In the genomic region with DNA sequence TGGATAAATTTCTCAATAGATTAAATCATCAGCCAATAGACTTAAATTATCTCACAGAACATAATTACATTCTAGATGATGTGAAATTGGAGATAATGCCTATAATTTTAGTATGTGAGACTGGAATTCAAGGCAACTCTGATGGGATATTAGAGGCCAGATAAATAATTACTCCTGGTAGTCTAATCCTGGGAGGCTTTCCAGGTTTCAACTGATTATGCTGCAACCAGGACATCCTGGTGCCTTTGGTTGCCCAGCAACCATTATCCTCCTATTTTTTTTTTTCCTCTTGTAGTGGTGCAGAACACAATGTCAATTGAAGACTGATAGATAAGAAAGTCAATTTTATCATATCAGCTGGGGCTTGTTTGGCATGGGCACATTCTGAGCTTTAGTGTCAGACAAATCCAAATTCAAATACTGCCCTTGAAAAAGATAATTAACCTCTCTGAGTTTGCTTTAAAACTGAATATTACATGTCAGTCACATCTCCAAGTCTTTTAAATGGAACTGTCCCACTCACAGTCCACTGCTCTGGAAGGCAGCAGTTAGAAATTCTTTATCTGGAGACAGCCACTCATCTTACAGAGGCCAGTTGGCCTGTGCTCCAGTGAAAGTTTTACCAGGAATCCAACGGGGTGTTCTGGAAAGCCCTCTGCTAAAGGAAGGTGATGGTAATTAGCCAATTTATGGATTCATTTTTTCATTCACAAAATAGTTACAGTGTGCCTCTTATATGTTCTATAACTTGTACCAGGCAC, we compare ENCODE assay signal across 26 cellular contexts.
A peak's percentile ranks its signal among the peaks of the same experiment; 100 is the strongest.
DNase-seq lines count a peak whose midpoint lies in the region; ATAC-seq and TF ChIP-seq lines count a peak whose summit lies in the region.
"Had no signal": no experiment of that assay in that cellular context is flagged by ENCODE, and none has a peak within 500 bp of the region (broad histone marks: within the 10 kb centered on the region; RNA-seq: fewer than 3 reads in every experiment).

No MANE protein-coding gene starts in this region.

- H3K9me3 Mint-ChIP-seq in activated CD8-positive, alpha-beta memory T cell treated with anti-CD3 and anti-CD28 coated beads, Interleukin-2, amount 10 ng/mL, durations not matched to agents 7 days and 5 days (ENCODE audit: low read depth) = peaks cover 2% of the 10 kb centered on the region

- no peak for TF ChIP-seq CTCF in adrenal gland (IDR thresholded peaks at IDR 0.05)

- intact Hi-C loops in adrenal gland (cut with DNase I) = no loop called here

- H3K4me3 ChIP-seq in adrenal gland = no peak overlapping the region
- H3K4me3 ChIP-seq: ascending aorta, BLaER1, SK-N-MC, spleen, upper lobe of right lung had no signal

- H3K9me3 ChIP-seq in adrenal gland (replicated peaks in 1 of 3) = no peaks in the 10 kb centered on the region
- H3K9me3 ChIP-seq: ascending aorta, neutrophil, spleen, upper lobe of right lung had no signal

- no peaks in the 10 kb centered on the region for H3K36me3 ChIP-seq in adrenal gland (replicated peaks in 1 of 2)
- H3K36me3 ChIP-seq: ascending aorta, BLaER1, neutrophil, spleen, upper lobe of right lung had no signal

- peak; percentile 62 for DNase-seq in NCI-H82 (lab: John Stamatoyannopoulos, UW)
- DNase-seq in NCI-H82 treated with DMSO at 0.1 percent for 48 hours (lab: John Stamatoyannopoulos, UW; ENCODE audit: unreplicated experiment) = no peak
- DNase-seq in NCI-H748 (lab: John Stamatoyannopoulos, UW; ENCODE audit: unreplicated experiment) = peak; percentile 62
- peak; percentile 24 for DNase-seq in fibroblast of gingiva (ENCODE audit: low read depth)
- no peak for DNase-seq in SW480 (ENCODE audit: low spot score)
- no peak for DNase-seq in adrenal gland
- no peak for DNase-seq in NCI-H524 treated with DMSO at 0.1 percent for 48 hours (lab: John Stamatoyannopoulos, UW)
- no peak for DNase-seq in activated CD8-positive, alpha-beta memory T cell treated with anti-CD3 and anti-CD28 coated beads, Interleukin-2, amount 10 ng/mL, durations not matched to agents 7 days and 5 days
- DNase-seq: GDM1; head of caudate nucleus; NCI-H1092 treated with DMSO at 0.1 percent for 48 hours; NCI-H2107; NCI-H526 treated with DMSO at 0.1 percent for 48 hours; RPMI8226; spleen; stimulated activated CD4-positive, alpha-beta T cell treated with anti-CD3 and anti-CD28 coated beads, Interleukin-2, amount 100 ng/mL, for 48 hours; upper lobe of right lung had no signal

- CTCF ChIA-PET in activated CD8-positive, alpha-beta memory T cell treated with anti-CD3 and anti-CD28 coated beads, Interleukin-2, amount 10 ng/mL, durations not matched to agents 7 days and 5 days (lab: Charles Lee) = no interaction called here

- WGBS in adrenal gland, 4 donors = 33 to 62% (median 48%) methylated on average over 1 of the region's 1 CpG

- no peaks in the 10 kb centered on the region for H3K27me3 ChIP-seq in adrenal gland
- H3K27me3 ChIP-seq: ascending aorta, BLaER1, neutrophil, spleen, upper lobe of right lung had no signal

- H3K27me3 Mint-ChIP-seq in activated CD8-positive, alpha-beta memory T cell treated with anti-CD3 and anti-CD28 coated beads, Interleukin-2, amount 10 ng/mL, durations not matched to agents 7 days and 5 days = no peaks in the 10 kb centered on the region
- H3K27me3 Mint-ChIP-seq: central memory CD8-positive, alpha-beta T cell had no signal

- no peaks in the 10 kb centered on the region for H3K4me1 Mint-ChIP-seq in activated CD8-positive, alpha-beta memory T cell treated with anti-CD3 and anti-CD28 coated beads, Interleukin-2, amount 10 ng/mL, durations not matched to agents 7 days and 5 days
- H3K4me1 Mint-ChIP-seq: activated T-helper 17 cell treated with anti-CD3 and anti-CD28 coated beads, Interleukin-2, amount 50 U/mL, for 72 hours; central memory CD8-positive, alpha-beta T cell; memory B cell; stimulated activated effector memory CD8-positive, alpha-beta T cell treated with anti-CD3 and anti-CD28 coated beads, Interleukin-12 subunit alpha, Interleukin-12 subunit beta, amount 100 ng/mL, for 72 hours had no signal

- H3K27ac ChIP-seq in adrenal gland = no peak overlapping the region
- H3K27ac ChIP-seq: ascending aorta, BLaER1, neutrophil, SK-N-MC, spleen, upper lobe of right lung had no signal

- no peaks in the 10 kb centered on the region for H3K36me3 Mint-ChIP-seq in activated CD8-positive, alpha-beta memory T cell treated with anti-CD3 and anti-CD28 coated beads, Interleukin-2, amount 10 ng/mL, durations not matched to agents 7 days and 5 days
- H3K36me3 Mint-ChIP-seq: activated naive CD4-positive, alpha-beta T cell treated with anti-CD3 and anti-CD28 coated beads, Interleukin-2, amount 50 U/mL, for 72 hours; memory B cell; stimulated activated effector memory CD8-positive, alpha-beta T cell treated with anti-CD3 and anti-CD28 coated beads, Interleukin-12 subunit alpha, Interleukin-12 subunit beta, amount 100 ng/mL, for 72 hours had no signal

- H3K27ac Mint-ChIP-seq in activated CD8-positive, alpha-beta memory T cell treated with anti-CD3 and anti-CD28 coated beads, Interleukin-2, amount 10 ng/mL, durations not matched to agents 7 days and 5 days = no peak overlapping the region
- H3K27ac Mint-ChIP-seq: activated naive CD4-positive, alpha-beta T cell treated with anti-CD3 and anti-CD28 coated beads, Interleukin-2, amount 50 U/mL, for 72 hours; activated T-helper 17 cell treated with anti-CD3 and anti-CD28 coated beads, Interleukin-2, amount 50 U/mL, for 72 hours; memory B cell; stimulated activated effector memory CD8-positive, alpha-beta T cell treated with anti-CD3 and anti-CD28 coated beads, Interleukin-12 subunit alpha, Interleukin-12 subunit beta, amount 100 ng/mL, for 72 hours had no signal

- H3K4me3 Mint-ChIP-seq in activated CD8-positive, alpha-beta memory T cell treated with anti-CD3 and anti-CD28 coated beads, Interleukin-2, amount 10 ng/mL, durations not matched to agents 7 days and 5 days = no peak overlapping the region
- H3K4me3 Mint-ChIP-seq: activated T-helper 17 cell treated with anti-CD3 and anti-CD28 coated beads, Interleukin-2, amount 50 U/mL, for 72 hours; central memory CD8-positive, alpha-beta T cell; memory B cell; stimulated activated effector memory CD8-positive, alpha-beta T cell treated with anti-CD3 and anti-CD28 coated beads, Interleukin-12 subunit alpha, Interleukin-12 subunit beta, amount 100 ng/mL, for 72 hours had no signal

- no peak for ATAC-seq in activated CD8-positive, alpha-beta memory T cell treated with anti-CD3 and anti-CD28 coated beads, Interleukin-2, amount 10 ng/mL, durations not matched to agents 7 days and 5 days
- ATAC-seq: activated naive CD4-positive, alpha-beta T cell treated with anti-CD3 and anti-CD28 coated beads, Interleukin-2, amount 50 U/mL, for 72 hours; activated T-helper 17 cell treated with anti-CD3 and anti-CD28 coated beads, Interleukin-2, amount 50 U/mL, for 72 hours; stimulated activated effector memory CD8-positive, alpha-beta T cell treated with anti-CD3 and anti-CD28 coated beads, Interleukin-12 subunit alpha, Interleukin-12 subunit beta, amount 100 ng/mL, for 72 hours; upper lobe of right lung had no signal

- no peaks in the 10 kb centered on the region for H3K4me1 ChIP-seq in adrenal gland (replicated peaks in 1 of 2)
- H3K4me1 ChIP-seq: ascending aorta, BLaER1, upper lobe of right lung had no signal

- no peak for TF ChIP-seq POLR2A in adrenal gland (IDR thresholded peaks at IDR 0.05)

Comparison
In these comparisons a context has a peak if more than half of its experiments do, and no peak if none do; other contexts are left out.
1. DNase-seq: peak in NCI-H82 (single experiment), NCI-H748 (single experiment) and fibroblast of gingiva (single experiment); none in NCI-H82 treated with DMSO at 0.1 percent for 48 hours (single experiment), SW480 (single experiment), adrenal gland (0 of 7), NCI-H524 treated with DMSO at 0.1 percent for 48 hours (single experiment) and activated CD8-positive, alpha-beta memory T cell treated with anti-CD3 and anti-CD28 coated beads, Interleukin-2, amount 10 ng/mL, durations not matched to agents 7 days and 5 days (single experiment).